In genomic region chr16:22346463-22346862, GRCh38 we compare ENCODE assay signal across 13 cellular contexts. TPM values are rescaled to one million over a fixed set of nuclear protein-coding genes. Genes with fewer than 3 reads are reported as not detected.
A peak's percentile ranks its signal among the peaks of the same experiment; 100 is the strongest.
DNase-seq lines count a peak whose midpoint lies in the region; ATAC-seq and TF ChIP-seq lines count a peak whose summit lies in the region.
"Had no signal": no experiment of that assay in that cellular context is flagged by ENCODE, and none has a peak within 500 bp of the region (broad histone marks: within the 10 kb centered on the region; RNA-seq: fewer than 3 reads in every experiment).

No MANE protein-coding gene starts in this region.

- H3K9me3 Mint-ChIP-seq in activated T-cell treated with anti-CD3 and anti-CD28 coated beads, Interleukin-2, amount 50 U/mL, for 72 hours: no peaks in the 10 kb centered on the region
- peaks cover 3% of the 10 kb centered on the region for H3K9me3 Mint-ChIP-seq in activated T-cell treated with anti-CD3 and anti-CD28 coated beads, Interleukin-2, amount 50 U/mL, for 4 hours
- no peaks in the 10 kb centered on the region for H3K9me3 Mint-ChIP-seq in activated B cell treated with CpG ODN at 0.5 μM for 24 hours
- H3K9me3 Mint-ChIP-seq in stimulated activated naive B cell treated with anti-CD40 and anti-IgM and Interleukin-4, amounts not matched to agents 10 μg/mL and 1 μg/mL and 100 μg/mL, for 72 hours: no peaks in the 10 kb centered on the region
- H3K9me3 Mint-ChIP-seq: memory B cell had no signal

- intact Hi-C loops in activated B cell treated with CpG ODN at 0.5 μM for 24 hours (cut with micrococcal nuclease) (no loop called here), left ventricle myocardium superior (cut with micrococcal nuclease) (no loop called here)

- TF ChIP-seq CTCF in activated B cell treated with CpG ODN at 0.5 μM for 24 hours (IDR thresholded peaks at IDR 0.05): no peak

- no peak for DNase-seq in activated T-cell treated with anti-CD3 and anti-CD28 coated beads, Interleukin-2, amount 50 U/mL, for 72 hours
- DNase-seq in activated T-cell treated with anti-CD3 and anti-CD28 coated beads, Interleukin-2, amount 50 U/mL, for 4 hours: no peak
- DNase-seq in activated B cell treated with CpG ODN at 0.5 μM for 24 hours: no peak
- no peak for DNase-seq in left ventricle myocardium superior
- no peak for DNase-seq in stimulated activated naive B cell treated with anti-CD40 and anti-IgM and Interleukin-4, amounts not matched to agents 10 μg/mL and 1 μg/mL and 100 μg/mL, for 72 hours
- DNase-seq in NCI-H524 (lab: John Stamatoyannopoulos, UW): no peak
- DNase-seq in GM03348 (ENCODE audit: low spot score): no peak
- DNase-seq: cerebellar nuclear complex, DMS 273 treated with DMSO at 0.1 percent for 48 hours, WERI-Rb-1 had no signal

- POLR2A ChIA-PET in activated B cell treated with CpG ODN at 0.5 μM for 24 hours (lab: Charles Lee): no interaction called here

- H3K4me1 Mint-ChIP-seq in activated T-cell treated with anti-CD3 and anti-CD28 coated beads, Interleukin-2, amount 50 U/mL, for 72 hours (ENCODE audit: low read depth): peaks cover 9% of the 10 kb centered on the region
- peaks cover 16% of the 10 kb centered on the region for H3K4me1 Mint-ChIP-seq in activated T-cell treated with anti-CD3 and anti-CD28 coated beads, Interleukin-2, amount 50 U/mL, for 4 hours (ENCODE audit: low read depth)
- H3K4me1 Mint-ChIP-seq in activated B cell treated with CpG ODN at 0.5 μM for 24 hours: no peaks in the 10 kb centered on the region
- peaks cover 5 to 9% of the 10 kb centered on the region in 2 donors for H3K4me1 Mint-ChIP-seq in stimulated activated naive B cell treated with anti-CD40 and anti-IgM and Interleukin-4, amounts not matched to agents 10 μg/mL and 1 μg/mL and 100 μg/mL, for 72 hours

- CTCF ChIA-PET in activated B cell treated with CpG ODN at 0.5 μM for 24 hours (lab: Charles Lee): no interaction called here

- peak overlapping the region; percentile 4 for H3K27ac Mint-ChIP-seq in activated T-cell treated with anti-CD3 and anti-CD28 coated beads, Interleukin-2, amount 50 U/mL, for 72 hours
- H3K27ac Mint-ChIP-seq in activated B cell treated with CpG ODN at 0.5 μM for 24 hours: peak overlapping the region; percentile 30
- H3K27ac Mint-ChIP-seq in stimulated activated naive B cell treated with anti-CD40 and anti-IgM and Interleukin-4, amounts not matched to agents 10 μg/mL and 1 μg/mL and 100 μg/mL, for 72 hours: peak overlapping the region; percentile 1
- H3K27ac Mint-ChIP-seq: stimulated activated naive CD8-positive, alpha-beta T cell treated with anti-CD3 and anti-CD28 coated beads, Interleukin-15, Interleukin-2, amounts not matched to agents 100 ng/mL and 50 ng/mL, for 24 hours had no signal

- no peaks in the 10 kb centered on the region for H3K27me3 Mint-ChIP-seq in activated T-cell treated with anti-CD3 and anti-CD28 coated beads, Interleukin-2, amount 50 U/mL, for 72 hours (ENCODE audit: low read depth)
- H3K27me3 Mint-ChIP-seq in activated T-cell treated with anti-CD3 and anti-CD28 coated beads, Interleukin-2, amount 50 U/mL, for 4 hours (ENCODE audit: low read depth): no peaks in the 10 kb centered on the region
- H3K27me3 Mint-ChIP-seq in activated B cell treated with CpG ODN at 0.5 μM for 24 hours: no peaks in the 10 kb centered on the region
- no peaks in the 10 kb centered on the region for H3K27me3 Mint-ChIP-seq in stimulated activated naive B cell treated with anti-CD40 and anti-IgM and Interleukin-4, amounts not matched to agents 10 μg/mL and 1 μg/mL and 100 μg/mL, for 72 hours
- H3K27me3 Mint-ChIP-seq: memory B cell; stimulated activated naive CD8-positive, alpha-beta T cell treated with anti-CD3 and anti-CD28 coated beads, Interleukin-15, Interleukin-2, amounts not matched to agents 100 ng/mL and 50 ng/mL, for 24 hours had no signal

- H3K4me3 Mint-ChIP-seq in activated T-cell treated with anti-CD3 and anti-CD28 coated beads, Interleukin-2, amount 50 U/mL, for 72 hours: no peak overlapping the region
- H3K4me3 Mint-ChIP-seq in activated T-cell treated with anti-CD3 and anti-CD28 coated beads, Interleukin-2, amount 50 U/mL, for 4 hours: no peak overlapping the region
- H3K4me3 Mint-ChIP-seq in activated B cell treated with CpG ODN at 0.5 μM for 24 hours: no peak overlapping the region
- H3K4me3 Mint-ChIP-seq in stimulated activated naive B cell treated with anti-CD40 and anti-IgM and Interleukin-4, amounts not matched to agents 10 μg/mL and 1 μg/mL and 100 μg/mL, for 72 hours: no peak overlapping the region
- H3K4me3 Mint-ChIP-seq: memory B cell; stimulated activated naive CD8-positive, alpha-beta T cell treated with anti-CD3 and anti-CD28 coated beads, Interleukin-15, Interleukin-2, amounts not matched to agents 100 ng/mL and 50 ng/mL, for 24 hours had no signal

- peaks cover 7 to 31% of the 10 kb centered on the region in 2 donors for H3K36me3 Mint-ChIP-seq in activated T-cell treated with anti-CD3 and anti-CD28 coated beads, Interleukin-2, amount 50 U/mL, for 72 hours (ENCODE audit: insufficient read depth in 2 of 2)
- H3K36me3 Mint-ChIP-seq in activated T-cell treated with anti-CD3 and anti-CD28 coated beads, Interleukin-2, amount 50 U/mL, for 4 hours (ENCODE audit: insufficient read depth): peaks cover 56% of the 10 kb centered on the region
- peaks cover 42% of the 10 kb centered on the region for H3K36me3 Mint-ChIP-seq in activated B cell treated with CpG ODN at 0.5 μM for 24 hours (ENCODE audit: low read depth)
- H3K36me3 Mint-ChIP-seq in stimulated activated naive B cell treated with anti-CD40 and anti-IgM and Interleukin-4, amounts not matched to agents 10 μg/mL and 1 μg/mL and 100 μg/mL, for 72 hours: peaks cover 31 to 53% of the 10 kb centered on the region in 2 donors

- ATAC-seq in activated T-cell treated with anti-CD3 and anti-CD28 coated beads, Interleukin-2, amount 50 U/mL, for 72 hours (replicated peaks in 1 of 2): no peak
- ATAC-seq in activated T-cell treated with anti-CD3 and anti-CD28 coated beads, Interleukin-2, amount 50 U/mL, for 4 hours: no peak
- no peak for ATAC-seq in activated B cell treated with CpG ODN at 0.5 μM for 24 hours (ENCODE audit: low read depth)
- ATAC-seq in left ventricle myocardium superior: peak; percentile 49
- ATAC-seq in stimulated activated naive B cell treated with anti-CD40 and anti-IgM and Interleukin-4, amounts not matched to agents 10 μg/mL and 1 μg/mL and 100 μg/mL, for 72 hours (replicated peaks): no peak
- ATAC-seq in GM19397 (IDR thresholded peaks at IDR 0.05; ENCODE audit: unreplicated experiment): no peak

RNA-seq across cellular contexts. Expression of gene CDR2, which starts 28.0 kb away (rescaled TPM):
- total RNA-seq in activated T-cell treated with anti-CD3 and anti-CD28 coated beads, Interleukin-2, amount 50 U/mL, for 72 hours: 10 to 100 TPM; 50.0 to 57.2 TPM
- 10 to 100 TPM; 29.0 to 37.5 (median 35.1) TPM for total RNA-seq in activated T-cell treated with anti-CD3 and anti-CD28 coated beads, Interleukin-2, amount 50 U/mL, for 4 hours
- total RNA-seq in activated B cell treated with CpG ODN at 0.5 μM for 24 hours (6.2 and 6.7 TPM in 2 replicates), left ventricle myocardium superior (5.3 TPM)

RNA-seq across cellular contexts. Expression of gene POLR3E, which starts 49.3 kb away (rescaled TPM):
- total RNA-seq in activated T-cell treated with anti-CD3 and anti-CD28 coated beads, Interleukin-2, amount 50 U/mL, for 72 hours: 10 to 100 TPM; 57.5 to 59.5 TPM
- total RNA-seq in activated T-cell treated with anti-CD3 and anti-CD28 coated beads, Interleukin-2, amount 50 U/mL, for 4 hours: 100 to 1,000 TPM; 111 to 124 (median 113) TPM
- total RNA-seq in activated B cell treated with CpG ODN at 0.5 μM for 24 hours: 92.3 and 97.1 TPM in 2 replicates
- total RNA-seq in left ventricle myocardium superior: 41.8 TPM
